19 cellular contexts compared by ENCODE assay signal in the genomic region with DNA sequence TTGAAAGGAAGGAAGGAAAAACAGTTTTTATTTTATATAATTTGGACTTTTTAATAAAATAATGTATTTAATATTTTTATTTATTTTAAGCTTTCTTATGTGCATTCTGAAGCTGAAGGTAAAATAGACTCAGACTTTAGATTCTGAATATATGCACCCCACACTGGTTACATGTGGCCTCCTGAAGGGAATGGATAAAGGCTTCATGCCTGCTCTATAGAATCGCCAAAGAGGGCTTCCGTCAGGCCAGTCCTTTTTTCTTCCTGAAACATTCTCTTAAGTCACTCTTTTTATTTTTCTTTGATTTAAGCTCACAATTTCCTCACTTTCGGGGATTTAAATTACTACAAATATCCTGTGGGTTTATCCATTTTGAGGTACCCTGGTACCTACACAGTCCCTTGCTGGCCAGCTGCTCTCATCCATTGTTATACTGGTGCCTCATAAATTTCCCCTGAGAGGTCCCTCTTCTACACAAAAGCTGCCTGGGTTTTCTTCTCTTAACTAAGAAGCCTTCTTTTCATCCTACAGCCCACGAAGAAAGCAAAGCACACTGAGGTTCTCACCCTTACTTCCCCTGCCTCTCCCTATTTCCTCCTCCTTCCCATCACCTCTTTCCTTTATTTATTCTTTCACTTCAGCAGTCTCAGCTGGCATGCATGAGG.
"Had no signal": no experiment of that assay in that cellular context is flagged by ENCODE, and none has a peak within 500 bp of the region (broad histone marks: within the 10 kb centered on the region; RNA-seq: fewer than 3 reads in every experiment).

No MANE protein-coding gene starts in this region.

- H3K4me3 ChIP-seq: coronary artery, gastrocnemius medialis, heart right ventricle, thoracic aorta, upper lobe of left lung had no signal

- H3K27ac ChIP-seq: brain microvascular endothelial cell, coronary artery, gastrocnemius medialis, heart right ventricle, thoracic aorta, upper lobe of left lung had no signal

- H3K4me1 ChIP-seq: gastrocnemius medialis had no signal

- DNase-seq: activated CD4-positive, alpha-beta T cell treated with anti-CD3 and anti-CD28 coated beads, Interleukin-2, amount 10 ng/mL, durations not matched to agents 7 days and 5 days; activated CD8-positive, alpha-beta memory T cell treated with anti-CD3 and anti-CD28 coated beads, Interleukin-2, amount 50 U/mL, for 4 hours; activated naive CD4-positive, alpha-beta T cell treated with anti-CD3 and anti-CD28 coated beads, Interleukin-2, amount 10 ng/mL, durations not matched to agents 7 days and 5 days; activated naive CD8-positive, alpha-beta T cell treated with anti-CD3 and anti-CD28 coated beads, Interleukin-2, amount 50 U/mL, for 24 hours; activated T-cell treated with anti-CD3 and anti-CD28 coated beads, Interleukin-2, amount 50 U/mL, for 4 hours; anterior cingulate cortex; brain microvascular endothelial cell; gastrocnemius medialis; heart right ventricle; left ventricle myocardium superior; naive thymus-derived CD8-positive, alpha-beta T cell; occipital lobe; stimulated activated naive B cell treated with anti-CD40 and anti-IgM and Interleukin-4, amounts not matched to agents 10 μg/mL and 1 μg/mL and 100 μg/mL, for 72 hours; T1000; upper lobe of left lung had no signal

- H3K9me3 ChIP-seq: gastrocnemius medialis, heart right ventricle, thoracic aorta, upper lobe of left lung had no signal

- H3K36me3 ChIP-seq: brain microvascular endothelial cell, gastrocnemius medialis, thoracic aorta, upper lobe of left lung had no signal

- H3K27me3 ChIP-seq: brain microvascular endothelial cell, gastrocnemius medialis, heart right ventricle, upper lobe of left lung had no signal

- ATAC-seq: activated CD4-positive, CD25-positive, alpha-beta regulatory T cell treated with anti-CD3 and anti-CD28 coated beads, Interleukin-2, amount 50 U/mL, for 24 hours; activated naive CD8-positive, alpha-beta T cell treated with anti-CD3 and anti-CD28 coated beads, Interleukin-2, amount 50 U/mL, for 24 hours; activated T-cell treated with anti-CD3 and anti-CD28 coated beads, Interleukin-2, amount 50 U/mL, for 4 hours; esophagus mucosa; gastrocnemius medialis; heart right ventricle; left ventricle myocardium superior; naive thymus-derived CD8-positive, alpha-beta T cell; stimulated activated naive B cell treated with anti-CD40 and anti-IgM and Interleukin-4, amounts not matched to agents 10 μg/mL and 1 μg/mL and 100 μg/mL, for 72 hours had no signal
